In the genomic region with DNA sequence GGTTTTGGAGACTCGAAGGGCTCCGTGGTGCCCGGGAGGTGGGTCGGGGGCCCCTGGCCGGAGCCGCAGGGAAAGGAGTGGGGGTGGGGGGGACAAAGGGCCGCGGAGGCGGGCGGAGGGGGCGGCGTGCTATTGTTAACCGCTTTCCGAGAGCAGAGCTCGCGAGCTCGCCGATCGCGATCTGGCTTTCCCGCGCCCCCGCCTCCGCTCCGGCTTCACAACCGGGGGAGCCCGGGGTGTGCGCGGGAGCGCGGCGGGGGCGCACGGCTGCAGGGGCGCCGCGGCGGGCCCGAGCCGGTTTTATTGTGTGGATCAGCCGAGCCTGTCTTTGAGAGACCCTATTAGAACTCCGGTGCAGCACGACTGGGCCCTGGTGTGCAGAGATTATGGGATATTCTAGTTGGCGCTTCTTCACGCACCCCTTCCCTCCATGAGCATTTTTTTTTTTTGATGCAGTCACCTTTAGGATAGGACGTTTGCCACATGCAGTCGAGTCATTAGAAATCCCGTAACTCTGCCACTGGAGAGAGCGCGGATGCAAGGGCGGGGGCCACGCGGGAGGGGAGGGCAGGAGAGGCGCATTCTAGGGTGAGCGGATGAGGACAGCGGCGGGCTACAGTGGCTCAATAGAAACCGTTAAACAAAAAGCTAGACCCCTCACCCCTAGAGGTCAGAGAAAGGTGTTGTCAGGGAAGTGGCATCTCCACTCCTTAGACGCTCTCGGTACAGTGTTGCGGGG, we compare ENCODE assay signal across 8 cellular contexts. TPM values are rescaled to one million over a fixed set of nuclear protein-coding genes. Genes with fewer than 3 reads are reported as not detected.
A peak's percentile ranks its signal among the peaks of the same experiment; 100 is the strongest.
DNase-seq lines count a peak whose midpoint lies in the region; ATAC-seq, FAIRE-seq and TF ChIP-seq lines count a peak whose summit lies in the region.

No MANE protein-coding gene starts in this region.

- H3K4me3 Mint-ChIP-seq in stimulated activated naive B cell treated with anti-CD40 and anti-IgM and Interleukin-4, amounts not matched to agents 10 μg/mL and 1 μg/mL and 100 μg/mL, for 72 hours: peak overlapping the region; percentile 85 to 86

- H3K27ac ChIP-seq in body of pancreas (peak overlapping the region in 1 of 4 donors; percentile 74), kidney (ENCODE audit: low read depth in 2 of 2, low read length in 2 of 2) (peak overlapping the region; percentile 71 to 79)

- H3K36me3 Mint-ChIP-seq in stimulated activated naive B cell treated with anti-CD40 and anti-IgM and Interleukin-4, amounts not matched to agents 10 μg/mL and 1 μg/mL and 100 μg/mL, for 72 hours: no peaks in the 10 kb centered on the region

- H3K36me3 ChIP-seq in body of pancreas (replicated peaks in 1 of 2; ENCODE audit: insufficient read depth in 1 of 2, low read depth in 2 of 2) (no peaks in the 10 kb centered on the region), kidney (ENCODE audit: control insufficient read depth in 1 of 2, insufficient read depth in 2 of 2, low read length in 2 of 2) (no peaks in the 10 kb centered on the region)

- H3K9me3 ChIP-seq in body of pancreas (no peaks in the 10 kb centered on the region), kidney (ENCODE audit: control insufficient read depth in 1 of 2, low read length in 2 of 2) (no peaks in the 10 kb centered on the region)

- peaks cover 27 to 43% of the 10 kb centered on the region in 2 donors for H3K4me1 Mint-ChIP-seq in stimulated activated naive B cell treated with anti-CD40 and anti-IgM and Interleukin-4, amounts not matched to agents 10 μg/mL and 1 μg/mL and 100 μg/mL, for 72 hours

- no peaks in the 10 kb centered on the region for H3K9me3 Mint-ChIP-seq in stimulated activated naive B cell treated with anti-CD40 and anti-IgM and Interleukin-4, amounts not matched to agents 10 μg/mL and 1 μg/mL and 100 μg/mL, for 72 hours

- FAIRE-seq in kidney (lab: Jason Lieb, UNC): no peak

- no peak for ATAC-seq in body of pancreas
- no peak for ATAC-seq in stimulated activated naive B cell treated with anti-CD40 and anti-IgM and Interleukin-4, amounts not matched to agents 10 μg/mL and 1 μg/mL and 100 μg/mL, for 72 hours (replicated peaks)
- ATAC-seq in HG02610 (IDR thresholded peaks at IDR 0.05; ENCODE audit: unreplicated experiment): no peak
- no peak for ATAC-seq in HG03097 (IDR thresholded peaks at IDR 0.05; ENCODE audit: low FRiP score, unreplicated experiment)

- TF ChIP-seq CTCF in GM12865 (IDR thresholded peaks at IDR 0.05; ENCODE audit: insufficient read depth, low read depth, low read length, missing control alignments): no peak
- TF ChIP-seq CTCF in body of pancreas (IDR thresholded peaks at IDR 0.05): no peak
- TF ChIP-seq CTCF in kidney (IDR thresholded peaks at IDR 0.05; ENCODE audit: borderline replicate concordance, extremely low read depth, insufficient read depth): no peak

- H3K4me3 ChIP-seq in GM12865 (ENCODE audit: low read depth, low read length) (peak overlapping the region; percentile 65), body of pancreas (peak overlapping the region; percentile 45 to 71), kidney (ENCODE audit: low read length in 2 of 2) (peak overlapping the region; percentile 68 to 83)

- H3K9ac ChIP-seq in kidney (ENCODE audit: low read length in 2 of 2): peak overlapping the region in 1 of 2 donors; percentile 74

- no peaks in the 10 kb centered on the region for H3K27me3 ChIP-seq in body of pancreas

- H3K27me3 Mint-ChIP-seq in stimulated activated naive B cell treated with anti-CD40 and anti-IgM and Interleukin-4, amounts not matched to agents 10 μg/mL and 1 μg/mL and 100 μg/mL, for 72 hours: peaks cover 45% of the 10 kb centered on the region in 2 donors

- no peak overlapping the region for H3K27ac Mint-ChIP-seq in stimulated activated naive B cell treated with anti-CD40 and anti-IgM and Interleukin-4, amounts not matched to agents 10 μg/mL and 1 μg/mL and 100 μg/mL, for 72 hours

- WGBS in body of pancreas, 2 donors: 0% methylated on average over 18 to 59 of the region's 61 CpGs

- TF ChIP-seq POLR2A in body of pancreas (IDR thresholded peaks at IDR 0.05): no peak

- H3K4me1 ChIP-seq in body of pancreas (peaks cover 43% of the 10 kb centered on the region), kidney (ENCODE audit: control insufficient read depth in 1 of 2, insufficient read depth in 1 of 2, low read depth in 1 of 2, low read length in 2 of 2) (peaks cover 4% of the 10 kb centered on the region in 2 donors)

- DNase-seq in GM12865 (ENCODE audit: low read depth) (no peak), NCI-H748 (lab: John Stamatoyannopoulos, UW; ENCODE audit: unreplicated experiment) (peak; percentile 89), body of pancreas (peak in 2 of 4 donors; percentile 20 to 38), kidney (peak; percentile 69), GF-D8 (lab: John Stamatoyannopoulos, UW) (no peak)
- no peak for DNase-seq in stimulated activated naive B cell treated with anti-CD40 and anti-IgM and Interleukin-4, amounts not matched to agents 10 μg/mL and 1 μg/mL and 100 μg/mL, for 72 hours

- intact Hi-C loops in body of pancreas (cut with DNase I): no loop called here
- intact Hi-C loops in kidney (cut with DNase I): no loop called here

RNA-seq across cellular contexts. Expression of gene FGF9, which starts 3.6 kb away (rescaled TPM):
- 1 to 10 TPM in 1 of 2 donors, under 1 TPM in 1; 0.26 to 1.3 TPM for total RNA-seq in body of pancreas
- total RNA-seq in kidney: 8.6 TPM
- 8.5 TPM for polyA plus RNA-seq in kidney (ENCODE audit: insufficient read depth, low read depth, low replicate concordance)

Comparison
In these comparisons a context has a peak if more than half of its experiments do, and no peak if none do; other contexts are left out.
1. DNase-seq: peak in NCI-H748 (single experiment) and kidney (single experiment); none in GM12865 (single experiment), stimulated activated naive B cell treated with anti-CD40 and anti-IgM and Interleukin-4, amounts not matched to agents 10 μg/mL and 1 μg/mL and 100 μg/mL, for 72 hours (single experiment) and GF-D8 (single experiment).
2. Peak in every context shown above with its lines, with median percentiles within 50 percentile points of each other: H3K4me3 ChIP-seq.